In genomic region chr2:73255007-73255644, GRCh38 we compare ENCODE assay signal across 20 cellular contexts. TPM values are rescaled to one million over a fixed set of nuclear protein-coding genes. Genes with fewer than 3 reads are reported as not detected.
A peak's percentile ranks its signal among the peaks of the same experiment; 100 is the strongest.
DNase-seq lines count a peak whose midpoint lies in the region; ATAC-seq, FAIRE-seq and TF ChIP-seq lines count a peak whose summit lies in the region.
"Had no signal": no experiment of that assay in that cellular context is flagged by ENCODE, and none has a peak within 500 bp of the region (broad histone marks: within the 10 kb centered on the region; RNA-seq: fewer than 3 reads in every experiment).

No MANE protein-coding gene starts in this region.

- TF ChIP-seq EP300 in H1 (IDR thresholded peaks at IDR 0.05; ENCODE audit: borderline replicate concordance in 1 of 2, low read depth in 2 of 2, low read length in 2 of 2) (no peak), gastroesophageal sphincter (IDR thresholded peaks at IDR 0.05) (no peak)

- no peak overlapping the region for H3K23ac ChIP-seq in H1 (ENCODE audit: insufficient read length)

- no peak overlapping the region for H2BK120ac ChIP-seq in H1 (replicated peaks; ENCODE audit: low read depth, low read length)

- H3K27me3 Mint-ChIP-seq in natural killer cell treated with Interleukin-12 subunit alpha and Interleukin-12 subunit beta and Interleukin-15 and Interleukin-18, amount 100 ng/mL, for 72 hours: no peaks in the 10 kb centered on the region
- H3K27me3 Mint-ChIP-seq: naive thymus-derived CD4-positive, alpha-beta T cell had no signal

- no peak overlapping the region for H3K4me3 Mint-ChIP-seq in natural killer cell treated with Interleukin-12 subunit alpha and Interleukin-12 subunit beta and Interleukin-15 and Interleukin-18, amount 100 ng/mL, for 72 hours
- H3K4me3 Mint-ChIP-seq: naive thymus-derived CD4-positive, alpha-beta T cell had no signal

- peaks cover 5% of the 10 kb centered on the region for H3K36me3 Mint-ChIP-seq in natural killer cell treated with Interleukin-12 subunit alpha and Interleukin-12 subunit beta and Interleukin-15 and Interleukin-18, amount 100 ng/mL, for 72 hours

- no peak overlapping the region for H3K14ac ChIP-seq in H1 (ENCODE audit: insufficient read length)

- no peak overlapping the region for H2BK15ac ChIP-seq in H1 (ENCODE audit: low read length)

- CTCF ChIA-PET in RWPE1 (lab: Yijun Ruan, JAX) (interaction anchor here (0.7 kb wide), 1 partner anchor 43 kb away, joined by 3 read pairs; no protein-coding TSS in a partner anchor), H1 (lab: Charles Lee; ENCODE audit: partially characterized antibody) (interaction anchor here (1.7 to 7.0 kb wide), 5 partner anchors 10 to 78 kb away, joined by 3 to 51 read pairs (median 7); partner anchors contain the start of genes CCT7, NOTO and PRADC1)

- H4K91ac ChIP-seq in H1 (replicated peaks; ENCODE audit: insufficient read length, low read length): no peak overlapping the region

- 80% methylated on average over 4 of the region's 4 CpGs; no CpG with 5 or more reads in 1 of the 2 experiments for WGBS in H1 (ENCODE audit: extremely low coverage in 1 of 2, insufficient coverage in 1 of 2, insufficient read length in 1 of 2, insufficient replicate concordance in 2 of 2, low coverage in 1 of 2, low lambda C conversion rate in 2 of 2, missing lambda C conversion rate in 1 of 2), 2 experiments
- 53% methylated on average over 2 of the region's 4 CpGs; no CpG with 5 or more reads in 1 of the 2 donors for WGBS in gastroesophageal sphincter (ENCODE audit: low coverage in 1 of 2), 2 donors

- no peak overlapping the region for H3K4me2 ChIP-seq in H1 (ENCODE audit: insufficient read depth in 1 of 2, low read depth in 2 of 2, low read length in 2 of 2)

- no peaks in the 10 kb centered on the region for H3K9me3 ChIP-seq in H1 (ENCODE audit: insufficient read depth in 2 of 2, low read depth in 1 of 2, low read length in 1 of 2)
- H3K9me3 ChIP-seq in gastroesophageal sphincter: no peaks in the 10 kb centered on the region
- H3K9me3 ChIP-seq: lower lobe of right lung had no signal

- H3K27me3 ChIP-seq in H1 (replicated peaks in 1 of 4; ENCODE audit: control insufficient read depth in 3 of 4, extremely low read depth in 1 of 4, insufficient read depth in 3 of 4, low read length in 3 of 4) (no peaks in the 10 kb centered on the region), gastroesophageal sphincter (no peaks in the 10 kb centered on the region)

- no peak overlapping the region for H2BK20ac ChIP-seq in H1 (ENCODE audit: low read length)

- no peak overlapping the region for H3K4me3 ChIP-seq in H1 (ENCODE audit: extremely low read depth in 1 of 4, insufficient read depth in 2 of 4, low read depth in 3 of 4, low read length in 4 of 4)
- H3K4me3 ChIP-seq in gastroesophageal sphincter: no peak overlapping the region
- H3K4me3 ChIP-seq: lower lobe of right lung had no signal

- TF ChIP-seq POLR2A in GM12891 (IDR thresholded peaks at IDR 0.05; ENCODE audit: low read depth, low read length): no peak; the same call in 1 of the 2 replicates
- peak; percentile 24 to 53; a peak in 2 of 3 replicates for TF ChIP-seq POLR2A in H1 (IDR thresholded peaks at IDR 0.05; ENCODE audit: control extremely low read depth in 1 of 2, low read depth in 2 of 2, low read length in 2 of 2)
- TF ChIP-seq POLR2A in gastroesophageal sphincter (IDR thresholded peaks at IDR 0.05): no peak

- DNase-seq in GM12891 (ENCODE audit: insufficient read length, low spot score): no peak
- no peak for DNase-seq in RWPE1 (ENCODE audit: low spot score)
- DNase-seq in H1 (ENCODE audit: low read depth in 1 of 2, low spot score in 2 of 2): peak in 1 of 2 experiments; percentile 54
- DNase-seq in natural killer cell treated with Interleukin-12 subunit alpha and Interleukin-12 subunit beta and Interleukin-15 and Interleukin-18, amount 100 ng/mL, for 72 hours (ENCODE audit: low spot score): no peak
- DNase-seq: activated CD4-positive, CD25-positive, alpha-beta regulatory T cell treated with anti-CD3 and anti-CD28 coated beads, Interleukin-2, amount 50 U/mL, for 72 hours; activated T-cell treated with anti-CD3 and anti-CD28 coated beads for 4 hours; amniotic stem cell; lower lobe of right lung; MM.1S; naive thymus-derived CD4-positive, alpha-beta T cell; NCI-H2107; NCI-H526 treated with DMSO at 0.1 percent for 48 hours; substantia nigra had no signal

- H3K56ac ChIP-seq in H1 (replicated peaks; ENCODE audit: insufficient read length, low read depth, low read length): no peak overlapping the region

- H2AFZ ChIP-seq in H1 (ENCODE audit: low read length): no peak overlapping the region

- H4K8ac ChIP-seq in H1 (ENCODE audit: extremely low read depth, insufficient read depth, low read length): no peak overlapping the region

- POLR2A ChIA-PET in RWPE1 (lab: Yijun Ruan, JAX; ENCODE audit: low non-redundant PET) (no interaction called here), H1 (lab: Charles Lee; ENCODE audit: partially characterized antibody) (interaction anchor here (0.9 to 6.5 kb wide), 8 partner anchors 11 to 35 kb away, joined by 3 to 105 read pairs (median 8); partner anchors contain the start of genes CCT7 and PRADC1)

- H3K4ac ChIP-seq in H1 (replicated peaks; ENCODE audit: insufficient read length, low read depth, low read length): no peak overlapping the region

- H2BK12ac ChIP-seq in H1 (ENCODE audit: low read depth, low read length): no peak overlapping the region

- H3K36me3 ChIP-seq in H1 (ENCODE audit: control insufficient read depth in 2 of 4, insufficient read depth in 4 of 4, low read length in 3 of 4) (peaks cover 23 to 55% (median 34%) of the 10 kb centered on the region in 4 experiments; a peak in 7 of 8 replicates), gastroesophageal sphincter (peaks cover 0 to 53% of the 10 kb centered on the region in 2 donors)

- no peak overlapping the region for H2AK5ac ChIP-seq in H1 (ENCODE audit: low read depth, low read length)

- peaks cover 0 to 7% (median 1%) of the 10 kb centered on the region in 4 experiments; a peak in 2 of 7 replicates for H3K4me1 ChIP-seq in H1 (replicated peaks in 1 of 4; ENCODE audit: control insufficient read depth in 3 of 4, insufficient read depth in 4 of 4, low read length in 3 of 4)
- H3K4me1 ChIP-seq in gastroesophageal sphincter: no peaks in the 10 kb centered on the region
- H3K4me1 ChIP-seq: lower lobe of right lung had no signal

- no peak for TF ChIP-seq RAD21 in H1 (IDR thresholded peaks at IDR 0.05 in 1 of 2, conservative IDR thresholded peaks at IDR 0.05 in 1 of 2; ENCODE audit: low read depth in 2 of 2, low read length in 2 of 2)

- H3K9me3 Mint-ChIP-seq in natural killer cell treated with Interleukin-12 subunit alpha and Interleukin-12 subunit beta and Interleukin-15 and Interleukin-18, amount 100 ng/mL, for 72 hours: no peaks in the 10 kb centered on the region
- H3K9me3 Mint-ChIP-seq: naive thymus-derived CD4-positive, alpha-beta T cell had no signal

- peak overlapping the region in 1 of 4 experiments; percentile 40; a peak in 1 of 7 replicates for H3K9ac ChIP-seq in H1 (replicated peaks in 1 of 4; ENCODE audit: extremely low read depth in 1 of 4, low read depth in 3 of 4, low read length in 3 of 4)

- H4K5ac ChIP-seq in H1 (ENCODE audit: insufficient read length, low read depth, low read length): no peak overlapping the region

- TF ChIP-seq CTCF in 22Rv1 (IDR thresholded peaks at IDR 0.05): no peak
- TF ChIP-seq CTCF in RWPE1 (conservative IDR thresholded peaks at IDR 0.05; ENCODE audit: low read depth): no peak
- TF ChIP-seq CTCF in H1 (IDR thresholded peaks at IDR 0.05; ENCODE audit: control extremely low read depth in 1 of 3, insufficient read depth in 1 of 3, low read depth in 1 of 3, low read length in 3 of 3): no peak
- no peak for TF ChIP-seq CTCF in gastroesophageal sphincter (IDR thresholded peaks at IDR 0.05)

- H3K23me2 ChIP-seq in H1 (ENCODE audit: low read depth, low read length): no peaks in the 10 kb centered on the region

- H4K20me1 ChIP-seq in H1 (replicated peaks in 1 of 2; ENCODE audit: control insufficient read depth in 1 of 2, insufficient read depth in 2 of 2, low read length in 2 of 2): peaks cover 15 to 20% of the 10 kb centered on the region in 2 experiments

- peaks cover 0 to 3% of the 10 kb centered on the region in 2 donors for H3K4me1 Mint-ChIP-seq in natural killer cell treated with Interleukin-12 subunit alpha and Interleukin-12 subunit beta and Interleukin-15 and Interleukin-18, amount 100 ng/mL, for 72 hours (ENCODE audit: low read depth in 2 of 2)

- no peak overlapping the region for H2BK5ac ChIP-seq in H1 (ENCODE audit: low read depth, low read length)

- no peaks in the 10 kb centered on the region for H3K79me1 ChIP-seq in H1 (ENCODE audit: low read depth, low read length)

- FAIRE-seq in GM12891 (lab: Jason Lieb, UNC): no peak
- FAIRE-seq in H1 (lab: Jason Lieb, UNC): no peak
- FAIRE-seq: endothelial cell of umbilical vein, RCC 7860 had no signal

- H3K27ac ChIP-seq in 22Rv1 (peak overlapping the region; percentile 65), RWPE1 (peak overlapping the region; percentile 65), H1 (ENCODE audit: low read depth, low read length) (no peak overlapping the region), gastroesophageal sphincter (no peak overlapping the region)
- H3K27ac ChIP-seq: lower lobe of right lung had no signal

- no peak overlapping the region for H3K18ac ChIP-seq in H1 (ENCODE audit: extremely low read depth, low read length)

- ATAC-seq in gastroesophageal sphincter: no peak
- ATAC-seq in HG03378 (IDR thresholded peaks at IDR 0.05; ENCODE audit: unreplicated experiment): no peak
- ATAC-seq in natural killer cell treated with Interleukin-12 subunit alpha and Interleukin-12 subunit beta and Interleukin-15 and Interleukin-18, amount 100 ng/mL, for 72 hours: no peak
- ATAC-seq in HG02973 (IDR thresholded peaks at IDR 0.05; ENCODE audit: unreplicated experiment): no peak
- ATAC-seq: lower lobe of right lung; naive thymus-derived CD4-positive, alpha-beta T cell had no signal

- H3K27ac Mint-ChIP-seq in natural killer cell treated with Interleukin-12 subunit alpha and Interleukin-12 subunit beta and Interleukin-15 and Interleukin-18, amount 100 ng/mL, for 72 hours: no peak overlapping the region

- no peaks in the 10 kb centered on the region for H3K79me2 ChIP-seq in H1 (ENCODE audit: control insufficient read depth in 1 of 2, insufficient read depth in 2 of 2, low read length in 2 of 2)

RNA-seq across cellular contexts. Expression of gene CCT7, which starts 21.0 kb away (rescaled TPM):
- 344 TPM for polyA plus RNA-seq in GM12891 (2012; ENCODE audit: low read depth, missing spikeins)
- 474 and 486 TPM in 2 replicates for total RNA-seq in H1 (2021; fragmentation: NEBNext Ultra II Directional; extraction: Animal tissue kit (Norgen Biotek cat#: 25700))
- 440 and 465 TPM in 2 replicates for polyA plus RNA-seq in H1 (2011; rRNA removed)
- 483 TPM for polyA plus RNA-seq in H1 (2011; cell fraction: cytosol; rRNA removed)
- polyA plus RNA-seq in H1 (2011; cell fraction: nucleus; rRNA removed): 363 TPM
- 514 to 726 TPM (median 597 TPM) in 4 replicates for polyA plus RNA-seq in H1 (2012, experiment 1 of 2)
- 623 TPM for polyA plus RNA-seq in H1 (2012, experiment 2 of 2)
- 488 TPM for polyA plus RNA-seq in H1 (2013, experiment 1 of 2)
- polyA plus RNA-seq in H1 (2013, experiment 2 of 2): 468 TPM
- polyA minus RNA-seq in H1 (2011; rRNA and poly(A)+ RNA removed): 487 and 491 TPM in 2 replicates
- polyA minus RNA-seq in H1 (2011; cell fraction: cytosol; rRNA and poly(A)+ RNA removed): 206 TPM
- 137 TPM for polyA minus RNA-seq in H1 (2011; cell fraction: nucleus; rRNA and poly(A)+ RNA removed)
- total RNA-seq in gastroesophageal sphincter: 100 to 1,000 TPM; 221 to 258 (median 240) TPM
- total RNA-seq in natural killer cell treated with Interleukin-12 subunit alpha and Interleukin-12 subunit beta and Interleukin-15 and Interleukin-18, amount 100 ng/mL, for 72 hours: 100 to 1,000 TPM; 417 to 436 TPM

RNA-seq across cellular contexts. Expression of gene PRADC1, which starts 22.1 kb away (rescaled TPM):
- polyA plus RNA-seq in GM12891 (2012; ENCODE audit: low read depth, missing spikeins): 9.5 TPM
- 7.5 and 8.9 TPM in 2 replicates for total RNA-seq in H1 (2021; fragmentation: NEBNext Ultra II Directional; extraction: Animal tissue kit (Norgen Biotek cat#: 25700))
- 13.1 and 13.3 TPM in 2 replicates for polyA plus RNA-seq in H1 (2011; rRNA removed)
- polyA plus RNA-seq in H1 (2011; cell fraction: cytosol; rRNA removed): 9.1 TPM
- polyA plus RNA-seq in H1 (2011; cell fraction: nucleus; rRNA removed): 10.3 TPM
- 6.0 to 10.3 TPM (median 8.5 TPM) in 4 replicates for polyA plus RNA-seq in H1 (2012, experiment 1 of 2)
- polyA plus RNA-seq in H1 (2012, experiment 2 of 2): 11.7 TPM
- 9.0 TPM for polyA plus RNA-seq in H1 (2013, experiment 1 of 2)
- 11.5 TPM for polyA plus RNA-seq in H1 (2013, experiment 2 of 2)
- 5.9 TPM in 2 replicates for polyA minus RNA-seq in H1 (2011; rRNA and poly(A)+ RNA removed)
- 4.0 TPM for polyA minus RNA-seq in H1 (2011; cell fraction: cytosol; rRNA and poly(A)+ RNA removed)
- 3.7 TPM for polyA minus RNA-seq in H1 (2011; cell fraction: nucleus; rRNA and poly(A)+ RNA removed)
- total RNA-seq in gastroesophageal sphincter: 10 to 100 TPM; 21.7 to 37.5 (median 30.2) TPM
- 10 to 100 TPM; 13.0 to 13.5 TPM for total RNA-seq in natural killer cell treated with Interleukin-12 subunit alpha and Interleukin-12 subunit beta and Interleukin-15 and Interleukin-18, amount 100 ng/mL, for 72 hours

RNA-seq across cellular contexts. Expression of gene FBXO41, which starts 29.2 kb away (rescaled TPM):
- polyA plus RNA-seq in GM12891 (2012; ENCODE audit: low read depth, missing spikeins): 16.6 TPM
- 13.5 and 14.3 TPM in 2 replicates for total RNA-seq in H1 (2021; fragmentation: NEBNext Ultra II Directional; extraction: Animal tissue kit (Norgen Biotek cat#: 25700))
- 11.2 and 16.3 TPM in 2 replicates for polyA plus RNA-seq in H1 (2011; rRNA removed)
- 14.8 TPM for polyA plus RNA-seq in H1 (2011; cell fraction: cytosol; rRNA removed)
- polyA plus RNA-seq in H1 (2011; cell fraction: nucleus; rRNA removed): 64.1 TPM
- polyA plus RNA-seq in H1 (2012, experiment 1 of 2): 10.8 to 13.2 TPM (median 12.2 TPM) in 4 replicates
- 7.5 TPM for polyA plus RNA-seq in H1 (2012, experiment 2 of 2)
- polyA plus RNA-seq in H1 (2013, experiment 1 of 2): 9.2 TPM
- 7.3 TPM for polyA plus RNA-seq in H1 (2013, experiment 2 of 2)
- 9.5 and 11.5 TPM in 2 replicates for polyA minus RNA-seq in H1 (2011; rRNA and poly(A)+ RNA removed)
- polyA minus RNA-seq in H1 (2011; cell fraction: cytosol; rRNA and poly(A)+ RNA removed): 8.5 TPM
- 17.1 TPM for polyA minus RNA-seq in H1 (2011; cell fraction: nucleus; rRNA and poly(A)+ RNA removed)
- 1 to 10 TPM; 2.2 to 5.4 (median 4.0) TPM for total RNA-seq in gastroesophageal sphincter
- 10 to 100 TPM in 1 of 2 donors, 1 to 10 TPM in 1; 10.0 to 40.1 TPM for total RNA-seq in natural killer cell treated with Interleukin-12 subunit alpha and Interleukin-12 subunit beta and Interleukin-15 and Interleukin-18, amount 100 ng/mL, for 72 hours

RNA-seq across cellular contexts. Expression of gene EGR4, which starts 38.2 kb away (rescaled TPM):
- polyA plus RNA-seq in GM12891 (2012; ENCODE audit: low read depth, missing spikeins): 0.12 TPM
- total RNA-seq in H1 (2021; fragmentation: NEBNext Ultra II Directional; extraction: Animal tissue kit (Norgen Biotek cat#: 25700)): 0.20 TPM in 1 of 2 replicates, not detected in the other
- polyA plus RNA-seq in H1 (2011; rRNA removed): 0.08 TPM in 1 of 2 replicates, not detected in the other
- 0.05 TPM for polyA plus RNA-seq in H1 (2011; cell fraction: cytosol; rRNA removed)
- 0.09 TPM for polyA plus RNA-seq in H1 (2011; cell fraction: nucleus; rRNA removed)
- polyA plus RNA-seq in H1 (2012, experiment 1 of 2): 0.06 to 0.12 TPM (median 0.07 TPM) in 3 of 4 replicates, not detected in the other
- not detected for polyA plus RNA-seq in H1 (2012, experiment 2 of 2)
- polyA plus RNA-seq in H1 (2013, experiment 1 of 2): 0.02 TPM
- polyA plus RNA-seq in H1 (2013, experiment 2 of 2): 0.04 TPM
- not detected in 2 replicates for polyA minus RNA-seq in H1 (2011; rRNA and poly(A)+ RNA removed)
- polyA minus RNA-seq in H1 (2011; cell fraction: cytosol; rRNA and poly(A)+ RNA removed): not detected
- polyA minus RNA-seq in H1 (2011; cell fraction: nucleus; rRNA and poly(A)+ RNA removed): 0.80 TPM
- not detected for total RNA-seq in gastroesophageal sphincter
- total RNA-seq in natural killer cell treated with Interleukin-12 subunit alpha and Interleukin-12 subunit beta and Interleukin-15 and Interleukin-18, amount 100 ng/mL, for 72 hours: not detected
- total RNA-seq: chondrocyte, endothelial cell of umbilical vein, lower lobe of right lung had no signal
- polyA plus RNA-seq: endothelial cell of umbilical vein; naive thymus-derived CD4-positive, alpha-beta T cell had no signal

RNA-seq across cellular contexts. Expression of gene SMYD5, which starts 41.1 kb away (rescaled TPM):
- polyA plus RNA-seq in GM12891 (2012; ENCODE audit: low read depth, missing spikeins): 16.2 TPM
- 56.7 and 61.5 TPM in 2 replicates for total RNA-seq in H1 (2021; fragmentation: NEBNext Ultra II Directional; extraction: Animal tissue kit (Norgen Biotek cat#: 25700))
- polyA plus RNA-seq in H1 (2011; rRNA removed): 35.2 and 43.3 TPM in 2 replicates
- polyA plus RNA-seq in H1 (2011; cell fraction: cytosol; rRNA removed): 47.0 TPM
- 64.5 TPM for polyA plus RNA-seq in H1 (2011; cell fraction: nucleus; rRNA removed)
- polyA plus RNA-seq in H1 (2012, experiment 1 of 2): 47.7 to 56.0 TPM (median 51.5 TPM) in 4 replicates
- 58.6 TPM for polyA plus RNA-seq in H1 (2012, experiment 2 of 2)
- 35.9 TPM for polyA plus RNA-seq in H1 (2013, experiment 1 of 2)
- 33.4 TPM for polyA plus RNA-seq in H1 (2013, experiment 2 of 2)
- polyA minus RNA-seq in H1 (2011; rRNA and poly(A)+ RNA removed): 59.6 and 76.4 TPM in 2 replicates
- 26.2 TPM for polyA minus RNA-seq in H1 (2011; cell fraction: cytosol; rRNA and poly(A)+ RNA removed)
- polyA minus RNA-seq in H1 (2011; cell fraction: nucleus; rRNA and poly(A)+ RNA removed): 30.7 TPM
- total RNA-seq in gastroesophageal sphincter: 10 to 100 TPM; 10.6 to 21.0 (median 15.5) TPM
- total RNA-seq in natural killer cell treated with Interleukin-12 subunit alpha and Interleukin-12 subunit beta and Interleukin-15 and Interleukin-18, amount 100 ng/mL, for 72 hours: 10 to 100 TPM; 27.2 to 47.1 TPM

Comparison
In these comparisons a context has a peak if more than half of its experiments do, and no peak if none do; other contexts are left out.
1. H3K27ac ChIP-seq: peak in 22Rv1 (single experiment) and RWPE1 (single experiment); none in H1 (single experiment) and gastroesophageal sphincter (0 of 4).
2. POLR2A ChIP-seq: peak in H1 (2 of 2); none in GM12891 (single experiment) and gastroesophageal sphincter (0 of 2).